In genomic region chr19:40801449-40802299, GRCh38 we compare ENCODE assay signal across 9 cellular contexts. TPM values are rescaled to one million over a fixed set of nuclear protein-coding genes. Genes with fewer than 3 reads are reported as not detected.
DNase-seq lines count a peak whose midpoint lies in the region; ATAC-seq and TF ChIP-seq lines count a peak whose summit lies in the region.
"Had no signal": no experiment of that assay in that cellular context is flagged by ENCODE, and none has a peak within 500 bp of the region (broad histone marks: within the 10 kb centered on the region; RNA-seq: fewer than 3 reads in every experiment).

No MANE protein-coding gene starts in this region.

- no peaks in the 10 kb centered on the region for H3K9me3 Mint-ChIP-seq in activated naive CD4-positive, alpha-beta T cell treated with anti-CD3 and anti-CD28 coated beads, Interleukin-2, amount 50 U/mL, for 24 hours
- H3K9me3 Mint-ChIP-seq in brain: no peaks in the 10 kb centered on the region

- H3K36me3 ChIP-seq in mesodermal cell (ENCODE audit: control insufficient read depth, insufficient read depth, low read length) (peaks cover 60% of the 10 kb centered on the region), upper lobe of right lung (peaks cover 48% of the 10 kb centered on the region)

- H3K9me3 ChIP-seq in mesodermal cell (ENCODE audit: control insufficient read depth, low read length) (no peaks in the 10 kb centered on the region), upper lobe of right lung (no peaks in the 10 kb centered on the region)

- H3K27ac ChIP-seq in mesodermal cell (ENCODE audit: low read depth, low read length, severe bottlenecking): peak overlapping the region; percentile 10
- peak overlapping the region; percentile 92 for H3K27ac ChIP-seq in upper lobe of right lung

- TF ChIP-seq CTCF in brain (conservative IDR thresholded peaks at IDR 0.05): no peak
- no peak for TF ChIP-seq CTCF in upper lobe of right lung (IDR thresholded peaks at IDR 0.05)

- peak overlapping the region; percentile 92 for H3K4me3 Mint-ChIP-seq in activated naive CD4-positive, alpha-beta T cell treated with anti-CD3 and anti-CD28 coated beads, Interleukin-2, amount 50 U/mL, for 24 hours
- H3K4me3 Mint-ChIP-seq in brain: peak overlapping the region; percentile 81 to 97 (median 95)

- H3K36me3 Mint-ChIP-seq in activated naive CD4-positive, alpha-beta T cell treated with anti-CD3 and anti-CD28 coated beads, Interleukin-2, amount 50 U/mL, for 24 hours: peaks cover 2% of the 10 kb centered on the region
- H3K36me3 Mint-ChIP-seq in brain: peaks cover 21% of the 10 kb centered on the region

- H3K4me1 Mint-ChIP-seq in activated naive CD4-positive, alpha-beta T cell treated with anti-CD3 and anti-CD28 coated beads, Interleukin-2, amount 50 U/mL, for 24 hours: peaks cover 78% of the 10 kb centered on the region
- H3K4me1 Mint-ChIP-seq in brain: peaks cover 84% of the 10 kb centered on the region

- no peak for DNase-seq in activated naive CD4-positive, alpha-beta T cell (lab: John Stamatoyannopoulos, UW)
- DNase-seq in upper lobe of right lung (peak; percentile 67), GDM1 (lab: John Stamatoyannopoulos, UW) (no peak), COLO668 (lab: John Stamatoyannopoulos, UW; ENCODE audit: unreplicated experiment) (no peak), NCI-H524 treated with DMSO at 0.1 percent for 48 hours (lab: John Stamatoyannopoulos, UW) (no peak)
- DNase-seq: hippocampal formation had no signal

- H3K4me1 ChIP-seq in mesodermal cell (ENCODE audit: control insufficient read depth, insufficient read depth, low read length, poor library complexity, severe bottlenecking): peaks cover 64% of the 10 kb centered on the region
- peaks cover 75% of the 10 kb centered on the region for H3K4me1 ChIP-seq in upper lobe of right lung

- intact Hi-C loops in upper lobe of right lung (cut with DNase I): no loop called here

- no peaks in the 10 kb centered on the region for H3K27me3 Mint-ChIP-seq in activated naive CD4-positive, alpha-beta T cell treated with anti-CD3 and anti-CD28 coated beads, Interleukin-2, amount 50 U/mL, for 24 hours
- H3K27me3 Mint-ChIP-seq in brain: peaks cover 16% of the 10 kb centered on the region

- peak overlapping the region; percentile 84 for H3K27ac Mint-ChIP-seq in activated naive CD4-positive, alpha-beta T cell treated with anti-CD3 and anti-CD28 coated beads, Interleukin-2, amount 50 U/mL, for 24 hours
- H3K27ac Mint-ChIP-seq in brain: peak overlapping the region; percentile 43 to 99 (median 80)

- peak overlapping the region; percentile 19 for H3K4me3 ChIP-seq in mesodermal cell (ENCODE audit: extremely low read depth, insufficient read depth, low read length, poor library complexity, severe bottlenecking)
- H3K4me3 ChIP-seq in upper lobe of right lung: peak overlapping the region; percentile 96

- ATAC-seq in upper lobe of right lung: no peak

- H3K27me3 ChIP-seq in upper lobe of right lung: no peaks in the 10 kb centered on the region

- WGBS in mesodermal cell (ENCODE audit: insufficient coverage in 2 of 2), 2 experiments: 89 to 91% methylated on average over 6 to 10 of the region's 13 CpGs

RNA-seq across cellular contexts. Expression of gene EGLN2, which starts 2.7 kb away (rescaled TPM):
- 59.2 TPM for polyA plus RNA-seq in brain (ENCODE audit: insufficient read depth, low read depth, low replicate concordance)
- polyA plus RNA-seq in mesodermal cell (2013, experiment 1 of 2): 56.7 TPM
- polyA plus RNA-seq in mesodermal cell (2013, experiment 2 of 2): 46.4 TPM
- 173 TPM for total RNA-seq in upper lobe of right lung

RNA-seq across cellular contexts. Expression of gene RAB4B, which starts 23.6 kb away (rescaled TPM):
- 98.9 TPM for polyA plus RNA-seq in brain (ENCODE audit: insufficient read depth, low read depth, low replicate concordance)
- 35.6 TPM for polyA plus RNA-seq in mesodermal cell (2013, experiment 1 of 2)
- 30.4 TPM for polyA plus RNA-seq in mesodermal cell (2013, experiment 2 of 2)
- total RNA-seq in upper lobe of right lung: 45.4 TPM

RNA-seq across cellular contexts. Expression of gene MIA, which starts 26.4 kb away (rescaled TPM):
- polyA plus RNA-seq in brain (ENCODE audit: insufficient read depth, low read depth, low replicate concordance): not detected
- polyA plus RNA-seq in mesodermal cell (2013, experiment 1 of 2): 1.5 TPM
- polyA plus RNA-seq in mesodermal cell (2013, experiment 2 of 2): 3.5 TPM
- not detected for total RNA-seq in upper lobe of right lung

RNA-seq across cellular contexts. Expression of gene CYP2A6, which starts 48.6 kb away (rescaled TPM):
- not detected for polyA plus RNA-seq in brain (ENCODE audit: insufficient read depth, low read depth, low replicate concordance)
- polyA plus RNA-seq in mesodermal cell (2013, experiment 1 of 2): not detected
- polyA plus RNA-seq in mesodermal cell (2013, experiment 2 of 2): 0.51 TPM
- not detected for total RNA-seq in upper lobe of right lung

RNA-seq across cellular contexts. Expression of gene SNRPA, which starts 50.7 kb away (rescaled TPM):
- 96.2 TPM for polyA plus RNA-seq in brain (ENCODE audit: insufficient read depth, low read depth, low replicate concordance)
- 157 TPM for polyA plus RNA-seq in mesodermal cell (2013, experiment 1 of 2)
- polyA plus RNA-seq in mesodermal cell (2013, experiment 2 of 2): 138 TPM
- 51.7 TPM for total RNA-seq in upper lobe of right lung
